10 cellular contexts compared by ENCODE assay signal in the genomic region with DNA sequence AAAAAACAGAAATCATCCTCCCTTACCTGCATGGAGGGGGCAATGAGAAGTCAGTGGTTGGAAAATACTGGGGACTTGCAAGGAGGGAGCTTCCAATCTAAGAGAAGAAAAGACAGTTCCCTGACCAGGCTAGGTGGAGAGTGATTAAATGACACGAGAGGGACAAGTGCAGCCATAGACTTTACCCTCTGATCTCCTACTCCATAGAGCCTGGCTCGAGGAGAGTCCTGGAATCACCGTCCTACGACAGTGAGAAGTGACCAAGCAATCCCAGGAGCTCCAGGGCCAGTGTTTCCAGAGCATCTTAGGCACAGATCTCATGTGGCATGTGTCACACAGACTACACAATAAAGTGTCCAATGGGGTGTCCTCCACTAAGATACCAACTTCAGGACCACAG. TPM values are rescaled to one million over a fixed set of nuclear protein-coding genes. Genes with fewer than 3 reads are reported as not detected.
A peak's percentile ranks its signal among the peaks of the same experiment; 100 is the strongest.
DNase-seq lines count a peak whose midpoint lies in the region; ATAC-seq and TF ChIP-seq lines count a peak whose summit lies in the region.
"Had no signal": no experiment of that assay in that cellular context is flagged by ENCODE, and none has a peak within 500 bp of the region (broad histone marks: within the 10 kb centered on the region; RNA-seq: fewer than 3 reads in every experiment).

No MANE protein-coding gene starts in this region.

- intact Hi-C loops in mammary epithelial cell (cut with micrococcal nuclease) = no loop called here

- BruUV-seq in mammary epithelial cell (replicated peaks; lab: Mats Ljungman, UMichigan) = no TSS peak

- H3K4me3 ChIP-seq in mammary epithelial cell (replicated peaks in 1 of 3; ENCODE audit: insufficient read depth in 1 of 3, low read depth in 2 of 3, low read length in 3 of 3) = no peak overlapping the region
- no peak overlapping the region for H3K4me3 ChIP-seq in mesodermal cell (ENCODE audit: extremely low read depth, insufficient read depth, low read length, poor library complexity, severe bottlenecking)
- H3K4me3 ChIP-seq in tibial nerve = no peak overlapping the region

- no peaks in the 10 kb centered on the region for H3K27me3 Mint-ChIP-seq in activated T-cell treated with anti-CD3 and anti-CD28 coated beads, Interleukin-2, amount 50 U/mL, for 72 hours (ENCODE audit: low read depth)

- in situ Hi-C loops in mammary epithelial cell (cut with MboI; ENCODE audit: low sequenced_read_pairs in 2 of 2) = no loop called here

- H3K4me1 ChIP-seq in mammary epithelial cell (ENCODE audit: insufficient read depth, low read length) = peaks cover 92% of the 10 kb centered on the region
- peaks cover 98% of the 10 kb centered on the region for H3K4me1 ChIP-seq in mesodermal cell (ENCODE audit: control insufficient read depth, insufficient read depth, low read length, poor library complexity, severe bottlenecking)
- peaks cover 0 to 98% (median 85%) of the 10 kb centered on the region in 4 donors for H3K4me1 ChIP-seq in tibial nerve

- no peak for TF ChIP-seq POLR2A in tibial nerve (IDR thresholded peaks at IDR 0.05)

- H3K79me2 ChIP-seq in mammary epithelial cell (ENCODE audit: insufficient read depth, low read length) = peaks cover 99% of the 10 kb centered on the region

- no peak for TF ChIP-seq CTCF in mammary epithelial cell (conservative IDR thresholded peaks at IDR 0.05 in 1 of 2, IDR thresholded peaks at IDR 0.05 in 1 of 2; ENCODE audit: extremely low read depth in 1 of 2, insufficient read depth in 1 of 2, low read depth in 1 of 2, low read length in 2 of 2)
- TF ChIP-seq CTCF in tibial nerve (IDR thresholded peaks at IDR 0.05) = no peak
- TF ChIP-seq CTCF in GM10248 (IDR thresholded peaks at IDR 0.05; ENCODE audit: control extremely low read depth, extremely low read depth, low read depth, missing control alignments) = no peak
- no peak for TF ChIP-seq CTCF in omental fat pad (IDR thresholded peaks at IDR 0.05)

- DNase-seq in activated T-cell treated with anti-CD3 and anti-CD28 coated beads, Interleukin-2, amount 50 U/mL, for 72 hours = no peak
- DNase-seq in activated T-cell treated with anti-CD3 and anti-CD28 coated beads for 4 hours = no peak
- DNase-seq in mammary epithelial cell = no peak
- DNase-seq in tibial nerve (ENCODE audit: low spot score in 2 of 2) = no peak
- no peak for DNase-seq in GM10248 (ENCODE audit: extremely low spot score)
- DNase-seq in SHP77 treated with DMSO at 0.1 percent for 48 hours (lab: John Stamatoyannopoulos, UW) = no peak
- no peak for DNase-seq in omental fat pad (ENCODE audit: low spot score)
- DNase-seq: activated gamma-delta T cell, NCI-H2081 treated with DMSO at 0.1 percent for 48 hours had no signal

- H2AFZ ChIP-seq in mammary epithelial cell (ENCODE audit: low read depth, low read length) = no peak overlapping the region

- peaks cover 6 to 13% of the 10 kb centered on the region in 2 donors for H3K36me3 Mint-ChIP-seq in activated T-cell treated with anti-CD3 and anti-CD28 coated beads, Interleukin-2, amount 50 U/mL, for 72 hours (ENCODE audit: insufficient read depth in 2 of 2)

- H3K36me3 ChIP-seq in mammary epithelial cell (ENCODE audit: insufficient read depth, low read length) = peaks cover 17% of the 10 kb centered on the region
- peaks cover 63% of the 10 kb centered on the region for H3K36me3 ChIP-seq in mesodermal cell (ENCODE audit: control insufficient read depth, insufficient read depth, low read length)
- H3K36me3 ChIP-seq in tibial nerve = no peaks in the 10 kb centered on the region

- H3K4me1 Mint-ChIP-seq in activated T-cell treated with anti-CD3 and anti-CD28 coated beads, Interleukin-2, amount 50 U/mL, for 72 hours (ENCODE audit: low read depth) = peaks cover 100% of the 10 kb centered on the region

- ATAC-seq in activated T-cell treated with anti-CD3 and anti-CD28 coated beads, Interleukin-2, amount 50 U/mL, for 72 hours (replicated peaks in 1 of 2) = no peak
- no peak for ATAC-seq in omental fat pad (ENCODE audit: low FRiP score)

- H3K27me3 ChIP-seq in mammary epithelial cell (ENCODE audit: insufficient read depth, low read length) (no peaks in the 10 kb centered on the region), tibial nerve (no peaks in the 10 kb centered on the region)

- H3K9me3 ChIP-seq in mammary epithelial cell (replicated peaks; ENCODE audit: insufficient read depth, low read length) (no peaks in the 10 kb centered on the region), mesodermal cell (ENCODE audit: control insufficient read depth, low read length) (no peaks in the 10 kb centered on the region), tibial nerve (no peaks in the 10 kb centered on the region)

- H3K4me2 ChIP-seq in mammary epithelial cell (ENCODE audit: insufficient read depth, low read depth, low read length) = peak overlapping the region; percentile 26

- H3K27ac ChIP-seq in mammary epithelial cell (ENCODE audit: insufficient read depth, low read depth, low read length) = peak overlapping the region; percentile 13
- H3K27ac ChIP-seq in mesodermal cell (ENCODE audit: low read depth, low read length, severe bottlenecking) = peak overlapping the region; percentile 92
- H3K27ac ChIP-seq in tibial nerve = peak overlapping the region; percentile 17 to 80 (median 64)

- no peak overlapping the region for H3K9ac ChIP-seq in mammary epithelial cell (ENCODE audit: insufficient read depth, low read length)

- peak overlapping the region; percentile 75 to 76 for H3K4me3 Mint-ChIP-seq in activated T-cell treated with anti-CD3 and anti-CD28 coated beads, Interleukin-2, amount 50 U/mL, for 72 hours

- 81% methylated on average over 4 of the region's 4 CpGs for WGBS in mammary epithelial cell (ENCODE audit: low coverage, missing lambda C conversion rate)
- WGBS in mesodermal cell (ENCODE audit: insufficient coverage in 2 of 2), 2 experiments = 88 to 92% methylated on average over 3 of the region's 4 CpGs
- 72 to 77% methylated on average over 4 of the region's 4 CpGs for whole genome bisulfite sequencing in tibial nerve, 2 donors

- POLR2A ChIA-PET in GM10248 (lab: Yijun Ruan, JAX) = no interaction called here

- no peak for TF ChIP-seq EP300 in tibial nerve (IDR thresholded peaks at IDR 0.05)

- CTCF ChIA-PET in mammary epithelial cell (lab: Charles Lee; ENCODE audit: low non-redundant PET) (no interaction called here), GM10248 (lab: Yijun Ruan, JAX) (interaction anchor here (1.2 to 1.5 kb wide), 3 partner anchors 9 to 108 kb away, joined by 4 read pairs; no protein-coding TSS in a partner anchor)

- dilution Hi-C loops in mammary epithelial cell (cut with HindIII; ENCODE audit: low sequenced_read_pairs) = no loop called here

- no peaks in the 10 kb centered on the region for H3K9me3 Mint-ChIP-seq in activated T-cell treated with anti-CD3 and anti-CD28 coated beads, Interleukin-2, amount 50 U/mL, for 72 hours

- H4K20me1 ChIP-seq in mammary epithelial cell (ENCODE audit: insufficient read depth, low read length) = peaks cover 52% of the 10 kb centered on the region

- peak overlapping the region; percentile 89 for H3K27ac Mint-ChIP-seq in activated T-cell treated with anti-CD3 and anti-CD28 coated beads, Interleukin-2, amount 50 U/mL, for 72 hours

RNA-seq across cellular contexts. Expression of a gene that starts 25.7 kb away (rescaled TPM):
- 100 to 1,000 TPM; 529 to 662 TPM for total RNA-seq in activated T-cell treated with anti-CD3 and anti-CD28 coated beads, Interleukin-2, amount 50 U/mL, for 72 hours
- total RNA-seq in mammary epithelial cell (1,000 to 10,000 TPM; 1,183 to 1,246 TPM), tibial nerve (100 to 1,000 TPM; 361 to 406 (median 386) TPM), omental fat pad (100 to 1,000 TPM; 225 to 463 (median 370) TPM)
- polyA plus RNA-seq in mammary epithelial cell = 295 TPM
- 996 TPM for polyA minus RNA-seq in mammary epithelial cell
- polyA plus RNA-seq in mesodermal cell (2013, experiment 1 of 2) = 360 TPM
- polyA plus RNA-seq in mesodermal cell (2013, experiment 2 of 2) = 289 TPM

Comparison
In these comparisons a context has a peak if more than half of its experiments do, and no peak if none do; other contexts are left out.
1. H3K27ac ChIP-seq: peak in every context shown above with its lines; median percentile 92 in mesodermal cell; 64 in tibial nerve; 13 in mammary epithelial cell.